ENCODE assay signal across 1 cellular context in the genomic region with DNA sequence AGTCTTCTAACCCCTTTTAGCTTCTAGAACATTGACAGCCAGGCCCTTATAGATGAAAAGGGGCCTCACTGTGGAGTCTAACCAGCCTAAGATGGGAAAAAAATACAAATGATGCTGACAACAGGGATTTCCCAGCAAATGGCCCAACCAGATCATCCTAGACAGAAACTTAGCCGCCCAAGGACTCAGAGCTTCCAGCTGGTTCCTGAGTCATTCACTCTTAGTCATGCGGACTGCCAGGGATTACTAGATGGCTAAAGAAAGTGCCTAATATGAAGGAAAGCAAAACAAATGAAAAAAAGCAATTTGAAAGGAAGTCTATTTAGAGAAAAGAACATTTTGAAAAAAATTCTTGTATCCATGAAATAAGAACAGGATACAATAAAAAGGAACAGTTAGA.
TF ChIP-seq lines count a peak whose summit lies in the region.

No MANE protein-coding gene starts in this region.

TF ChIP-seq in WTC11, 78 proteins besides CTCF, POLR2A, EP300 and RAD21 (continued from another document):
- TF ChIP-seq ZNF532 (CRISPR knock-in tag; IDR thresholded peaks at IDR 0.05; ENCODE audit: borderline replicate concordance) (no peak), ESRRA (CRISPR knock-in tag; IDR thresholded peaks at IDR 0.05; ENCODE audit: borderline replicate concordance) (no peak), ZNF512 (CRISPR knock-in tag; IDR thresholded peaks at IDR 0.05; ENCODE audit: borderline replicate concordance) (no peak), E2F5 (CRISPR knock-in tag; IDR thresholded peaks at IDR 0.05) (no peak), NR2C2 (CRISPR knock-in tag; IDR thresholded peaks at IDR 0.05) (no peak), ZNF219 (CRISPR knock-in tag; IDR thresholded peaks at IDR 0.05; ENCODE audit: borderline replicate concordance) (no peak), ELF4 (CRISPR knock-in tag; IDR thresholded peaks at IDR 0.05; ENCODE audit: low read depth) (no peak), FOXP4 (CRISPR knock-in tag; IDR thresholded peaks at IDR 0.05) (no peak), KAT7 (CRISPR knock-in tag; IDR thresholded peaks at IDR 0.05; ENCODE audit: borderline replicate concordance) (no peak), ZNF425 (CRISPR knock-in tag; conservative IDR thresholded peaks at IDR 0.05) (no peak)
- TF ChIP-seq, protein P1, sequence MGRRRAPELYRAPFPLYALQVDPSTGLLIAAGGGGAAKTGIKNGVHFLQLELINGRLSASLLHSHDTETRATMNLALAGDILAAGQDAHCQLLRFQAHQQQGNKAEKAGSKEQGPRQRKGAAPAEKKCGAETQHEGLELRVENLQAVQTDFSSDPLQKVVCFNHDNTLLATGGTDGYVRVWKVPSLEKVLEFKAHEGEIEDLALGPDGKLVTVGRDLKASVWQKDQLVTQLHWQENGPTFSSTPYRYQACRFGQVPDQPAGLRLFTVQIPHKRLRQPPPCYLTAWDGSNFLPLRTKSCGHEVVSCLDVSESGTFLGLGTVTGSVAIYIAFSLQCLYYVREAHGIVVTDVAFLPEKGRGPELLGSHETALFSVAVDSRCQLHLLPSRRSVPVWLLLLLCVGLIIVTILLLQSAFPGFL (CRISPR knock-in tag; IDR thresholded peaks at IDR 0.05; ENCODE audit: borderline replicate concordance) = no peak
- TF ChIP-seq, protein P2, sequence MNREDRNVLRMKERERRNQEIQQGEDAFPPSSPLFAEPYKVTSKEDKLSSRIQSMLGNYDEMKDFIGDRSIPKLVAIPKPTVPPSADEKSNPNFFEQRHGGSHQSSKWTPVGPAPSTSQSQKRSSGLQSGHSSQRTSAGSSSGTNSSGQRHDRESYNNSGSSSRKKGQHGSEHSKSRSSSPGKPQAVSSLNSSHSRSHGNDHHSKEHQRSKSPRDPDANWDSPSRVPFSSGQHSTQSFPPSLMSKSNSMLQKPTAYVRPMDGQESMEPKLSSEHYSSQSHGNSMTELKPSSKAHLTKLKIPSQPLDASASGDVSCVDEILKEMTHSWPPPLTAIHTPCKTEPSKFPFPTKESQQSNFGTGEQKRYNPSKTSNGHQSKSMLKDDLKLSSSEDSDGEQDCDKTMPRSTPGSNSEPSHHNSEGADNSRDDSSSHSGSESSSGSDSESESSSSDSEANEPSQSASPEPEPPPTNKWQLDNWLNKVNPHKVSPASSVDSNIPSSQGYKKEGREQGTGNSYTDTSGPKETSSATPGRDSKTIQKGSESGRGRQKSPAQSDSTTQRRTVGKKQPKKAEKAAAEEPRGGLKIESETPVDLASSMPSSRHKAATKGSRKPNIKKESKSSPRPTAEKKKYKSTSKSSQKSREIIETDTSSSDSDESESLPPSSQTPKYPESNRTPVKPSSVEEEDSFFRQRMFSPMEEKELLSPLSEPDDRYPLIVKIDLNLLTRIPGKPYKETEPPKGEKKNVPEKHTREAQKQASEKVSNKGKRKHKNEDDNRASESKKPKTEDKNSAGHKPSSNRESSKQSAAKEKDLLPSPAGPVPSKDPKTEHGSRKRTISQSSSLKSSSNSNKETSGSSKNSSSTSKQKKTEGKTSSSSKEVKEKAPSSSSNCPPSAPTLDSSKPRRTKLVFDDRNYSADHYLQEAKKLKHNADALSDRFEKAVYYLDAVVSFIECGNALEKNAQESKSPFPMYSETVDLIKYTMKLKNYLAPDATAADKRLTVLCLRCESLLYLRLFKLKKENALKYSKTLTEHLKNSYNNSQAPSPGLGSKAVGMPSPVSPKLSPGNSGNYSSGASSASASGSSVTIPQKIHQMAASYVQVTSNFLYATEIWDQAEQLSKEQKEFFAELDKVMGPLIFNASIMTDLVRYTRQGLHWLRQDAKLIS (CRISPR knock-in tag; IDR thresholded peaks at IDR 0.05; ENCODE audit: borderline replicate concordance) = no peak
- TF ChIP-seq, protein P3, sequence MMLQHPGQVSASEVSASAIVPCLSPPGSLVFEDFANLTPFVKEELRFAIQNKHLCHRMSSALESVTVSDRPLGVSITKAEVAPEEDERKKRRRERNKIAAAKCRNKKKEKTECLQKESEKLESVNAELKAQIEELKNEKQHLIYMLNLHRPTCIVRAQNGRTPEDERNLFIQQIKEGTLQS (CRISPR knock-in tag; conservative IDR thresholded peaks at IDR 0.05) = no peak
- TF ChIP-seq, protein P4, sequence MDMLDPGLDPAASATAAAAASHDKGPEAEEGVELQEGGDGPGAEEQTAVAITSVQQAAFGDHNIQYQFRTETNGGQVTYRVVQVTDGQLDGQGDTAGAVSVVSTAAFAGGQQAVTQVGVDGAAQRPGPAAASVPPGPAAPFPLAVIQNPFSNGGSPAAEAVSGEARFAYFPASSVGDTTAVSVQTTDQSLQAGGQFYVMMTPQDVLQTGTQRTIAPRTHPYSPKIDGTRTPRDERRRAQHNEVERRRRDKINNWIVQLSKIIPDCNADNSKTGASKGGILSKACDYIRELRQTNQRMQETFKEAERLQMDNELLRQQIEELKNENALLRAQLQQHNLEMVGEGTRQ (CRISPR knock-in tag; IDR thresholded peaks at IDR 0.05) = no peak
- TF ChIP-seq, protein P5, sequence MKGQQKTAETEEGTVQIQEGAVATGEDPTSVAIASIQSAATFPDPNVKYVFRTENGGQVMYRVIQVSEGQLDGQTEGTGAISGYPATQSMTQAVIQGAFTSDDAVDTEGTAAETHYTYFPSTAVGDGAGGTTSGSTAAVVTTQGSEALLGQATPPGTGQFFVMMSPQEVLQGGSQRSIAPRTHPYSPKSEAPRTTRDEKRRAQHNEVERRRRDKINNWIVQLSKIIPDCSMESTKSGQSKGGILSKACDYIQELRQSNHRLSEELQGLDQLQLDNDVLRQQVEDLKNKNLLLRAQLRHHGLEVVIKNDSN (CRISPR knock-in tag; IDR thresholded peaks at IDR 0.05) = no peak
